Comparison of ENCODE assay signal across 8 cellular contexts in the genomic region with DNA sequence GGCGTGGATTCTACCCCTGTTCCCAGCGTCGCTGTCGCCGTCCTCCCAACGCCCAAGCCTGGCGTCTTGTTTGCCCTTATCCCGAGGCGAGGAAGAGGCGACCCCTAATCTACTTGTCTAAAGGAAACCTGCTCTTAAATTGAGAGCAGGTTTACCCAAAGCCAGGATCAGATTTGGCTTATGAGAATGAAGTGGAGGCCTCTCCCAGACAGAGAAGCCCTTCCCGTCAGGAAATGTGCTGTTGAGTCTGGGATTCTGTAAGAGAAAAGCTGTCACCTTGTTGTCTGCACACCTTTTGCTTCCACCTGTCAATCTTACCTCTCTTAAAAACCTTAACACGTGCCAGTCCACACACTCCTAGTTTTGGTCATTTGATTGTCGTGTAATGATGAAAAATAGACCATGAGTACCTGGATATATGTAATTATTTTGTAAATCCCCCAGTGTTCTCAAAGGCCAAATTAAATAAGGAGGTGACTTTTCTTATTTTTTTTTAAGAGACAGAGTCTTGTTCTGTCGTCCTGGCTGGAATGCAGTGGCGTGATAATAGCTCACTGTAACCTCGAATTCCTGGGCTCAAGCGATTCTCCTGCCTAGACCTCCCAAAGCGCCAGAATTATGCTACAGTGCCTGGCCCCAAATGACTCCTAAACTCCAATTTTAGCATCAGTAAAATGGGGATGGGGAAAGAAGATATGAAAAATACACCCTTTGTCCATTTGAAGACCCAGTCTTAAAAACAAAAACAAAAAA. TPM values are rescaled to one million over a fixed set of nuclear protein-coding genes. Genes with fewer than 3 reads are reported as not detected.
A peak's percentile ranks its signal among the peaks of the same experiment; 100 is the strongest.
DNase-seq lines count a peak whose midpoint lies in the region; ATAC-seq and TF ChIP-seq lines count a peak whose summit lies in the region.

No MANE protein-coding gene starts in this region.

- H4K20me1 ChIP-seq in MM.1S (ENCODE audit: insufficient read depth, low read length): no peaks in the 10 kb centered on the region

- H3K9me3 Mint-ChIP-seq in neural crest cell: no peaks in the 10 kb centered on the region

- H3K9ac ChIP-seq in MM.1S (ENCODE audit: low read length) (peak overlapping the region; percentile 96), duodenal mucosa (ENCODE audit: low read depth in 1 of 2, low read length in 2 of 2) (peak overlapping the region; percentile 93 to 97)

- DNase-seq in DMS53 (lab: John Stamatoyannopoulos, UW) (peak; percentile 39), MM.1S (no peak), neural crest cell (ENCODE audit: low read depth, low spot score) (no peak), NCI-H2196 treated with DMSO at 0.1 percent for 48 hours (lab: John Stamatoyannopoulos, UW; ENCODE audit: unreplicated experiment) (no peak)

- no peaks in the 10 kb centered on the region for H3K9me3 ChIP-seq in MM.1S (replicated peaks; ENCODE audit: insufficient read depth, low read length)
- H3K9me3 ChIP-seq in duodenal mucosa (ENCODE audit: control insufficient read depth in 1 of 2, low read length in 2 of 2): no peaks in the 10 kb centered on the region

- 0 out of 2 replicates have a peak overlapping the region, but pooled peaks have one; percentile 21 for H2AFZ ChIP-seq in MM.1S (ENCODE audit: low read length)

- H3K9me2 ChIP-seq in MM.1S (replicated peaks; ENCODE audit: insufficient read depth, low read length): no peaks in the 10 kb centered on the region

- TF ChIP-seq CTCF in MM.1S (IDR thresholded peaks at IDR 0.05; ENCODE audit: low read length) (no peak), neural crest cell (conservative IDR thresholded peaks at IDR 0.05) (no peak)

- peak overlapping the region; percentile 100 for H3K27ac Mint-ChIP-seq in neural crest cell (ENCODE audit: unreplicated experiment)

- H3K4me3 ChIP-seq in MM.1S (ENCODE audit: low read length): peak overlapping the region; percentile 89
- peak overlapping the region; percentile 91 to 94 for H3K4me3 ChIP-seq in duodenal mucosa (ENCODE audit: low read depth in 1 of 2, low read length in 2 of 2)

- H3K27me3 ChIP-seq in MM.1S (replicated peaks; ENCODE audit: insufficient read depth, low read length): no peaks in the 10 kb centered on the region
- no peaks in the 10 kb centered on the region for H3K27me3 ChIP-seq in duodenal mucosa (ENCODE audit: control insufficient read depth in 1 of 2, insufficient read depth in 2 of 2, low read length in 2 of 2)

- no peaks in the 10 kb centered on the region for H3K27me3 Mint-ChIP-seq in neural crest cell (ENCODE audit: low read depth)

- no peaks in the 10 kb centered on the region for H3K36me3 Mint-ChIP-seq in neural crest cell (ENCODE audit: low read depth)

- H3K4me3 Mint-ChIP-seq in neural crest cell: peak overlapping the region; percentile 100

- ATAC-seq in esophagus mucosa: no peak
- ATAC-seq in GM18511 (IDR thresholded peaks at IDR 0.05; ENCODE audit: unreplicated experiment): no peak
- ATAC-seq in GM18520 (IDR thresholded peaks at IDR 0.05; ENCODE audit: unreplicated experiment): no peak

- no peaks in the 10 kb centered on the region; the same call in 1 of the 2 replicates for H3K36me3 ChIP-seq in MM.1S (replicated peaks; ENCODE audit: insufficient read depth, low read length)
- peaks cover 0 to 17% of the 10 kb centered on the region in 2 donors for H3K36me3 ChIP-seq in duodenal mucosa (ENCODE audit: control insufficient read depth in 1 of 2, insufficient read depth in 2 of 2, low read length in 2 of 2)

- peak overlapping the region; percentile 34; the same call in 1 of the 2 replicates for H3K27ac ChIP-seq in MM.1S (ENCODE audit: low read length)
- H3K27ac ChIP-seq in duodenal mucosa (ENCODE audit: low read depth, low read length): peak overlapping the region; percentile 97

- H3K4me1 ChIP-seq in MM.1S (ENCODE audit: low read length) (peaks cover 30% of the 10 kb centered on the region), duodenal mucosa (ENCODE audit: control insufficient read depth in 1 of 2, insufficient read depth in 2 of 2, low read length in 2 of 2) (peaks cover 31 to 43% of the 10 kb centered on the region in 2 donors)

- peak overlapping the region; percentile 87 for H3K4me2 ChIP-seq in MM.1S (ENCODE audit: low read depth, low read length)

- peaks cover 9% of the 10 kb centered on the region; the same call in 1 of the 2 replicates for H3F3A ChIP-seq in MM.1S (ENCODE audit: insufficient read depth, low read length)

- peaks cover 69% of the 10 kb centered on the region for H3K4me1 Mint-ChIP-seq in neural crest cell

- H3K79me2 ChIP-seq in MM.1S (ENCODE audit: low read length): peaks cover 91% of the 10 kb centered on the region

RNA-seq across cellular contexts. Expression of gene GTF2H1, which starts 0.6 kb away (rescaled TPM):
- total RNA-seq in neural crest cell (39.5 and 41.7 TPM in 2 replicates), esophagus mucosa (33.9 TPM)

RNA-seq across cellular contexts. Expression of gene HPS5, which starts 1.1 kb away (rescaled TPM):
- total RNA-seq in neural crest cell: 23.9 and 24.2 TPM in 2 replicates
- total RNA-seq in esophagus mucosa: 12.3 TPM

RNA-seq across cellular contexts. Expression of gene SAA1, which starts 56.9 kb away (rescaled TPM):
- total RNA-seq in neural crest cell: not detected in 2 replicates
- total RNA-seq in esophagus mucosa: 56.2 TPM

Comparison
In these comparisons a context has a peak if more than half of its experiments do, and no peak if none do; other contexts are left out.
1. RNA of gene SAA1, which starts 56.9 kb away (total RNA-seq): 56.2 TPM in esophagus mucosa (single experiment); not detected in neural crest cell; every median in the first group is over 10 times any median in the second.